9 cellular contexts compared by ENCODE assay signal in the genomic region with DNA sequence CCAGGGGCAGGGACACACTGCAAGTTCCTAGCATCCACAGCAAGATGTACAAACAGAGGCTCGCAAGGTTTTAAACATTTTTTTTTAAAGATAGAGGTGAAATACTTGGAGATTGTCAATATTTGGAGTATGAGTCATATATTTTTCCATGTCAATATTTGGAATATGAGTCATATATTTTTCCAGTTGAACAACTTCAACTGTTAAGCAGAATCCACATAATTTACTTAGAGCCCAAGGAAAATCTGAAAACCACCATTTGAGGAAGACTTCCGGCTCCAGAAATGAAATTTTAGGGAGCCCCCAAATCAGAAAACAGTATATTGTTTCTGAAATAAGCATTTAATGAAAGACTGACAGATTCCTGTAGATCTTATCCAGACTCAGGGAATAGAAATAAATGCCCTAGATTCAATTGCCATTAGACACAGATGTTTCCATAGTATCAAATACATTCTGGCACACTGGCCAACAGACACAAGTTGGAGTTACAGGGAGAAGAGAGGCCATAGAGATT. TPM values are rescaled to one million over a fixed set of nuclear protein-coding genes. Genes with fewer than 3 reads are reported as not detected.
DNase-seq lines count a peak whose midpoint lies in the region; ATAC-seq, FAIRE-seq and TF ChIP-seq lines count a peak whose summit lies in the region.
"Had no signal": no experiment of that assay in that cellular context is flagged by ENCODE, and none has a peak within 500 bp of the region (broad histone marks: within the 10 kb centered on the region; RNA-seq: fewer than 3 reads in every experiment).

No MANE protein-coding gene starts in this region.

- no peaks in the 10 kb centered on the region for H3K79me2 ChIP-seq in fibroblast of lung (ENCODE audit: control insufficient read depth, insufficient read depth, low read length)

- FAIRE-seq in small intestine (lab: Jason Lieb, UNC) = no peak

- WGBS in small intestine, 3 donors = 6 to 43% (median 12%) methylated on average over 2 of the region's 2 CpGs

- H4K20me1 ChIP-seq in fibroblast of lung (ENCODE audit: control insufficient read depth, extremely low read depth, insufficient read depth, low read length) = no peaks in the 10 kb centered on the region

- peak; percentile 7 for ATAC-seq in HG02884 (IDR thresholded peaks at IDR 0.05; ENCODE audit: unreplicated experiment)

- H3K27ac ChIP-seq in fibroblast of lung (ENCODE audit: insufficient read depth, low read length) (peak overlapping the region; percentile 56), small intestine (ENCODE audit: low read depth in 1 of 2, low read length in 1 of 2) (no peak overlapping the region)
- H3K27ac ChIP-seq: right atrium auricular region had no signal

- H3K4me1 ChIP-seq in fibroblast of lung (ENCODE audit: control insufficient read depth, extremely low read depth, insufficient read depth, low read length) (peaks cover 2% of the 10 kb centered on the region), small intestine (ENCODE audit: control insufficient read depth in 2 of 2, insufficient read depth in 1 of 2, low read depth in 1 of 2, low read length in 1 of 2) (no peaks in the 10 kb centered on the region)
- H3K4me1 ChIP-seq: right atrium auricular region had no signal

- H2AFZ ChIP-seq in fibroblast of lung (ENCODE audit: low read length) = no peak overlapping the region

- TF ChIP-seq CTCF in fibroblast of lung (conservative IDR thresholded peaks at IDR 0.05 in 1 of 2, IDR thresholded peaks at IDR 0.05 in 1 of 2; ENCODE audit: low read depth in 1 of 2, low read length in 2 of 2) = no peak

- no peaks in the 10 kb centered on the region for H3K27me3 ChIP-seq in fibroblast of lung (ENCODE audit: control insufficient read depth, insufficient read depth, low read length)
- H3K27me3 ChIP-seq in small intestine (ENCODE audit: control insufficient read depth in 2 of 2, insufficient read depth in 2 of 2, low read length in 2 of 2) = no peaks in the 10 kb centered on the region
- H3K27me3 ChIP-seq: right atrium auricular region had no signal

- peak overlapping the region; percentile 45 for H3K4me2 ChIP-seq in fibroblast of lung (ENCODE audit: extremely low read depth, insufficient read depth, low read length)

- H3K4me3 ChIP-seq in fibroblast of lung (replicated peaks in 1 of 4; ENCODE audit: control extremely low read depth in 1 of 4, insufficient read depth in 1 of 4, low read depth in 3 of 4, low read length in 4 of 4) = no peak overlapping the region
- no peak overlapping the region for H3K4me3 ChIP-seq in small intestine (ENCODE audit: low read depth in 1 of 2, low read length in 2 of 2)
- H3K4me3 ChIP-seq: right atrium auricular region had no signal

- no peaks in the 10 kb centered on the region for H3K36me3 ChIP-seq in fibroblast of lung (ENCODE audit: control insufficient read depth, insufficient read depth, low read length)
- no peaks in the 10 kb centered on the region for H3K36me3 ChIP-seq in small intestine (ENCODE audit: control insufficient read depth in 2 of 2, insufficient read depth in 2 of 2, low read length in 2 of 2)
- H3K36me3 ChIP-seq: right atrium auricular region had no signal

- H3K9me3 ChIP-seq in fibroblast of lung (ENCODE audit: control insufficient read depth, insufficient read depth, low read depth, low read length) = no peaks in the 10 kb centered on the region
- H3K9me3 ChIP-seq in small intestine (ENCODE audit: control insufficient read depth, low read depth) = no peaks in the 10 kb centered on the region
- H3K9me3 ChIP-seq: right atrium auricular region had no signal

- no peak overlapping the region for H3K9ac ChIP-seq in fibroblast of lung (ENCODE audit: insufficient read depth, low read length)

- DNase-seq in RPMI7951 (ENCODE audit: low read depth) = peak; percentile 80
- DNase-seq in fibroblast of lung (ENCODE audit: low read depth in 2 of 2) = peak; percentile 76 to 77
- DNase-seq in small intestine = peak; percentile 44
- DNase-seq in retina = no peak
- no peak for DNase-seq in NCI-H1694 (lab: John Stamatoyannopoulos, UW)
- no peak for DNase-seq in NCI-H1436 treated with DMSO at 0.1 percent for 48 hours (lab: John Stamatoyannopoulos, UW)
- DNase-seq: activated CD4-positive, alpha-beta T cell treated with anti-CD3 and anti-CD28 coated beads for 36 hours had no signal

RNA-seq across cellular contexts. Expression of a gene that starts 51.6 kb away (rescaled TPM):
- 0.24 and 0.78 TPM in 2 replicates for total RNA-seq in RPMI7951 (2014; rRNA removed; shearing (Covaris generic))
- 1.3 and 1.7 TPM in 2 replicates for total RNA-seq in fibroblast of lung
- 0.09 and 0.43 TPM in 2 replicates for polyA plus RNA-seq in fibroblast of lung
- polyA plus RNA-seq in fibroblast of lung (2012) = 0.05 and 0.59 TPM in 2 replicates
- 1.0 TPM in 1 of 2 replicates, not detected in the other for polyA minus RNA-seq in fibroblast of lung (ENCODE audit: low replicate concordance)
- polyA plus RNA-seq in small intestine = 1 to 10 TPM; 1.8 to 6.3 (median 2.4) TPM

Comparison
In these comparisons a context has a peak if more than half of its experiments do, and no peak if none do; other contexts are left out.
1. DNase-seq: peak in RPMI7951 (single experiment), fibroblast of lung (2 of 2) and small intestine (single experiment); none in retina (single experiment), NCI-H1694 (single experiment) and NCI-H1436 treated with DMSO at 0.1 percent for 48 hours (single experiment).